ENCODE assay signal across 10 cellular contexts in the genomic region with DNA sequence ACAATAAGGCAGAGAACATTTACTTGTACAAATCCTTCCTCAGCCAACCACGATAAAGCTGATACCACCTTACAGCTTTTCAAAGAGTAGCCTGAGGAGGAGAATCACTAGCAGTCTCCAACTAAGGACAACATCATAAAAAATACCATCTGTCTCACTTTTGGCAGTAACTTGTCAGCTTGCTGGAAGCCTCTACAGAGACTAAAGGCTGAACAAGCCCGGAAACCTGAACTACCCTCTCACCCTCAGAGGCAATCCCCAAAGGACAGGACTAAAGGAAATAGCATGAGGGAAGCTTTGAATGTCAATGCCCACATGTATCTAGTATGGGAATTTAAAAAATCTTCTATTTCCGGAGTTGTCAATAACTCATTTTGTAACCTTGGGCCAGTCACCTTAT. TPM values are rescaled to one million over a fixed set of nuclear protein-coding genes. Genes with fewer than 3 reads are reported as not detected.
DNase-seq lines count a peak whose midpoint lies in the region; ATAC-seq lines count a peak whose summit lies in the region.
"Had no signal": no experiment of that assay in that cellular context is flagged by ENCODE, and none has a peak within 500 bp of the region (broad histone marks: within the 10 kb centered on the region; RNA-seq: fewer than 3 reads in every experiment).

No MANE protein-coding gene starts in this region.

- WGBS in mesenchymal stem cell = 35% methylated on average over 3 of the region's 3 CpGs

- peaks cover 17% of the 10 kb centered on the region for H3K36me3 Mint-ChIP-seq in CD4-positive, CD25-positive, alpha-beta regulatory T cell
- H3K36me3 Mint-ChIP-seq in activated CD8-positive, alpha-beta T cell treated with anti-CD3 and anti-CD28 coated beads, Interleukin-2, amount 10 ng/mL, durations not matched to agents 7 days and 5 days (ENCODE audit: low read depth) = peaks cover 61% of the 10 kb centered on the region

- H2BK5ac ChIP-seq in mesenchymal stem cell (ENCODE audit: low read depth, low read length, poor library complexity, severe bottlenecking) = no peak overlapping the region

- H2BK15ac ChIP-seq in mesenchymal stem cell (ENCODE audit: low read depth, poor library complexity, severe bottlenecking) = no peak overlapping the region

- H3K9me3 ChIP-seq in CD4-positive, CD25-positive, alpha-beta regulatory T cell (ENCODE audit: control insufficient read depth in 2 of 2, low read length in 2 of 2) = no peaks in the 10 kb centered on the region
- H3K9me3 ChIP-seq in HUES48 (ENCODE audit: control insufficient read depth, insufficient read depth, low read length) (no peaks in the 10 kb centered on the region), mesenchymal stem cell (ENCODE audit: control insufficient read depth, low read length) (no peaks in the 10 kb centered on the region)
- H3K9me3 ChIP-seq: right lobe of liver had no signal

- peak overlapping the region; percentile 22 to 58 (median 48) for H3K4me3 Mint-ChIP-seq in CD4-positive, CD25-positive, alpha-beta regulatory T cell
- H3K4me3 Mint-ChIP-seq in activated CD8-positive, alpha-beta T cell treated with anti-CD3 and anti-CD28 coated beads, Interleukin-2, amount 10 ng/mL, durations not matched to agents 7 days and 5 days = peak overlapping the region; percentile 52

- CTCF ChIA-PET in activated CD8-positive, alpha-beta T cell treated with anti-CD3 and anti-CD28 coated beads, Interleukin-2, amount 10 ng/mL, durations not matched to agents 7 days and 5 days (lab: Charles Lee) = interaction anchor here (0.9 to 3.9 kb wide), 7 partner anchors 10 to 386 kb away, joined by 3 to 41 read pairs (median 6); partner anchors contain the start of gene SRSF4

- peaks cover 48 to 69% (median 52%) of the 10 kb centered on the region in 4 donors for H3K4me1 Mint-ChIP-seq in CD4-positive, CD25-positive, alpha-beta regulatory T cell
- peaks cover 64% of the 10 kb centered on the region for H3K4me1 Mint-ChIP-seq in activated CD8-positive, alpha-beta T cell treated with anti-CD3 and anti-CD28 coated beads, Interleukin-2, amount 10 ng/mL, durations not matched to agents 7 days and 5 days (ENCODE audit: low read depth)

- H3K27ac Mint-ChIP-seq in CD4-positive, CD25-positive, alpha-beta regulatory T cell = peak overlapping the region; percentile 75 to 80 (median 75)
- peak overlapping the region; percentile 71 for H3K27ac Mint-ChIP-seq in activated CD8-positive, alpha-beta T cell treated with anti-CD3 and anti-CD28 coated beads, Interleukin-2, amount 10 ng/mL, durations not matched to agents 7 days and 5 days

- H3K18ac ChIP-seq in mesenchymal stem cell (ENCODE audit: low read depth in 1 of 2, low read length in 2 of 2) = no peak overlapping the region

- no peaks in the 10 kb centered on the region for H3K79me1 ChIP-seq in mesenchymal stem cell (replicated peaks; ENCODE audit: low read length, poor library complexity, severe bottlenecking)

- DNase-seq in CD4-positive, CD25-positive, alpha-beta regulatory T cell = no peak
- no peak for DNase-seq in activated CD8-positive, alpha-beta T cell treated with anti-CD3 and anti-CD28 coated beads, Interleukin-2, amount 10 ng/mL, durations not matched to agents 7 days and 5 days
- no peak for DNase-seq in mesenchymal stem cell
- no peak for DNase-seq in SK-N-DZ (ENCODE audit: low spot score)
- no peak for DNase-seq in Kasumi-1 (lab: John Stamatoyannopoulos, UW)
- DNase-seq: right lobe of liver; stimulated activated naive CD4-positive, alpha-beta T cell had no signal

- no peak overlapping the region for H2BK120ac ChIP-seq in mesenchymal stem cell (ENCODE audit: low read depth, low read length)

- no peak overlapping the region for H4K8ac ChIP-seq in mesenchymal stem cell (ENCODE audit: low read length)

- H3K27me3 Mint-ChIP-seq in CD4-positive, CD25-positive, alpha-beta regulatory T cell = no peaks in the 10 kb centered on the region
- H3K27me3 Mint-ChIP-seq in activated CD8-positive, alpha-beta T cell treated with anti-CD3 and anti-CD28 coated beads, Interleukin-2, amount 10 ng/mL, durations not matched to agents 7 days and 5 days (ENCODE audit: low read depth) = no peaks in the 10 kb centered on the region

- H3K4ac ChIP-seq in mesenchymal stem cell (ENCODE audit: low read depth in 1 of 2, low read length in 2 of 2) = no peak overlapping the region

- no peak overlapping the region for H3K4me2 ChIP-seq in mesenchymal stem cell (ENCODE audit: low read length, poor library complexity, severe bottlenecking)

- H2AK5ac ChIP-seq in mesenchymal stem cell (ENCODE audit: low read length, severe bottlenecking) = no peak overlapping the region

- peak overlapping the region; percentile 64 for H3K4me3 ChIP-seq in CD4-positive, CD25-positive, alpha-beta regulatory T cell (ENCODE audit: low read depth, low read length)
- H3K4me3 ChIP-seq in HUES48 (ENCODE audit: low read depth, low read length) = no peak overlapping the region
- H3K4me3 ChIP-seq in mesenchymal stem cell (ENCODE audit: insufficient read depth in 1 of 2, low read depth in 1 of 2, low read length in 2 of 2) = no peak overlapping the region
- H3K4me3 ChIP-seq: right lobe of liver had no signal

- H2BK12ac ChIP-seq in mesenchymal stem cell (ENCODE audit: low read length in 2 of 2) = no peak overlapping the region

- ATAC-seq in CD4-positive, CD25-positive, alpha-beta regulatory T cell (ENCODE audit: low read depth in 2 of 2) = no peak
- no peak for ATAC-seq in activated CD8-positive, alpha-beta T cell treated with anti-CD3 and anti-CD28 coated beads, Interleukin-2, amount 10 ng/mL, durations not matched to agents 7 days and 5 days
- ATAC-seq in GM19324 (IDR thresholded peaks at IDR 0.05; ENCODE audit: low FRiP score, unreplicated experiment) = no peak
- ATAC-seq in HG03521 (IDR thresholded peaks at IDR 0.05; ENCODE audit: unreplicated experiment) = no peak
- ATAC-seq: right lobe of liver had no signal

- H3K27ac ChIP-seq in CD4-positive, CD25-positive, alpha-beta regulatory T cell (ENCODE audit: insufficient read depth, low read length, poor library complexity, severe bottlenecking) = no peak overlapping the region
- H3K27ac ChIP-seq in HUES48 (ENCODE audit: low read depth, low read length) (peak overlapping the region; percentile 11), mesenchymal stem cell (ENCODE audit: low read length, poor library complexity, severe bottlenecking) (no peak overlapping the region)
- H3K27ac ChIP-seq: right lobe of liver had no signal

- no peak overlapping the region for H4K91ac ChIP-seq in mesenchymal stem cell (ENCODE audit: low read length)

- H2AFZ ChIP-seq in mesenchymal stem cell (ENCODE audit: low read depth, low read length) = no peak overlapping the region

- POLR2A ChIA-PET in activated CD8-positive, alpha-beta T cell treated with anti-CD3 and anti-CD28 coated beads, Interleukin-2, amount 10 ng/mL, durations not matched to agents 7 days and 5 days (lab: Charles Lee) = interaction anchor here (0.8 to 2.6 kb wide), 2 partner anchors 10 to 286 kb away, joined by 4 to 46 read pairs; partner anchors contain the start of gene SRSF4

- H3K4me1 ChIP-seq in CD4-positive, CD25-positive, alpha-beta regulatory T cell (ENCODE audit: control insufficient read depth, insufficient read depth, low read length, poor library complexity, severe bottlenecking) = peaks cover 41% of the 10 kb centered on the region
- H3K4me1 ChIP-seq in HUES48 (ENCODE audit: control insufficient read depth, insufficient read depth, low read length) = peaks cover 38% of the 10 kb centered on the region
- peaks cover 3% of the 10 kb centered on the region for H3K4me1 ChIP-seq in mesenchymal stem cell (ENCODE audit: control insufficient read depth, insufficient read depth, low read depth, low read length)

- H3K36me3 ChIP-seq in CD4-positive, CD25-positive, alpha-beta regulatory T cell (ENCODE audit: control insufficient read depth, insufficient read depth, low read length) = peaks cover 37% of the 10 kb centered on the region
- peaks cover 40% of the 10 kb centered on the region for H3K36me3 ChIP-seq in HUES48 (ENCODE audit: control insufficient read depth, insufficient read depth, low read length)
- peaks cover 9 to 35% of the 10 kb centered on the region in 2 experiments for H3K36me3 ChIP-seq in mesenchymal stem cell (ENCODE audit: control insufficient read depth in 1 of 2, insufficient read depth in 2 of 2, low read depth in 1 of 2, low read length in 2 of 2)

- H3K14ac ChIP-seq in mesenchymal stem cell (ENCODE audit: low read length in 2 of 2) = no peak overlapping the region

- H3K9me3 Mint-ChIP-seq in CD4-positive, CD25-positive, alpha-beta regulatory T cell = no peaks in the 10 kb centered on the region
- no peaks in the 10 kb centered on the region for H3K9me3 Mint-ChIP-seq in activated CD8-positive, alpha-beta T cell treated with anti-CD3 and anti-CD28 coated beads, Interleukin-2, amount 10 ng/mL, durations not matched to agents 7 days and 5 days (ENCODE audit: insufficient read depth)

- H3K9ac ChIP-seq in HUES48 (ENCODE audit: low read depth, low read length) = no peak overlapping the region
- peak overlapping the region; percentile 17 for H3K9ac ChIP-seq in mesenchymal stem cell (ENCODE audit: low read length)

- no peaks in the 10 kb centered on the region for H3K27me3 ChIP-seq in CD4-positive, CD25-positive, alpha-beta regulatory T cell (ENCODE audit: control insufficient read depth, insufficient read depth, low read length)
- H3K27me3 ChIP-seq in HUES48 (ENCODE audit: control insufficient read depth, insufficient read depth, low read length) = no peaks in the 10 kb centered on the region
- no peaks in the 10 kb centered on the region for H3K27me3 ChIP-seq in mesenchymal stem cell (ENCODE audit: control insufficient read depth in 1 of 2, insufficient read depth in 1 of 2, low read length in 2 of 2)
- H3K27me3 ChIP-seq: right lobe of liver had no signal

- H3K23ac ChIP-seq in mesenchymal stem cell (ENCODE audit: low read length in 2 of 2) = no peak overlapping the region

RNA-seq across cellular contexts. Expression of gene SRSF4, which starts 10.6 kb away (rescaled TPM):
- total RNA-seq in CD4-positive, CD25-positive, alpha-beta regulatory T cell = 108 TPM
- polyA plus RNA-seq in CD4-positive, CD25-positive, alpha-beta regulatory T cell = 10 to 100 TPM; 87.2 to 95.0 (median 92.6) TPM
- 100 to 1,000 TPM; 122 to 124 TPM for total RNA-seq in activated CD8-positive, alpha-beta T cell treated with anti-CD3 and anti-CD28 coated beads, Interleukin-2, amount 10 ng/mL, durations not matched to agents 7 days and 5 days
- 52.4 TPM for polyA plus RNA-seq in mesenchymal stem cell (2013, experiment 1 of 2)
- 51.7 TPM for polyA plus RNA-seq in mesenchymal stem cell (2013, experiment 2 of 2)
- 34.8 and 42.6 TPM in 2 replicates for polyA plus RNA-seq in SK-N-DZ (2014; cell fraction: cytosol; rRNA removed)
- 32.7 and 42.1 TPM in 2 replicates for polyA plus RNA-seq in SK-N-DZ (2014; cell fraction: nucleus; rRNA removed)

RNA-seq across cellular contexts. Expression of gene TMEM200B, which starts 47.4 kb away (rescaled TPM):
- not detected for total RNA-seq in CD4-positive, CD25-positive, alpha-beta regulatory T cell
- under 1 TPM in 1 of 4 donors, not detected in 3; 0.27 TPM for polyA plus RNA-seq in CD4-positive, CD25-positive, alpha-beta regulatory T cell
- not detected for total RNA-seq in activated CD8-positive, alpha-beta T cell treated with anti-CD3 and anti-CD28 coated beads, Interleukin-2, amount 10 ng/mL, durations not matched to agents 7 days and 5 days
- 4.3 TPM for polyA plus RNA-seq in mesenchymal stem cell (2013, experiment 1 of 2)
- 4.3 TPM for polyA plus RNA-seq in mesenchymal stem cell (2013, experiment 2 of 2)
- 1.7 and 2.3 TPM in 2 replicates for polyA plus RNA-seq in SK-N-DZ (2014; cell fraction: cytosol; rRNA removed)
- 12.3 and 12.4 TPM in 2 replicates for polyA plus RNA-seq in SK-N-DZ (2014; cell fraction: nucleus; rRNA removed)

RNA-seq across cellular contexts. Expression of gene MECR, which starts 59.6 kb away (rescaled TPM):
- total RNA-seq in CD4-positive, CD25-positive, alpha-beta regulatory T cell = 11.6 TPM
- 10 to 100 TPM; 10.1 to 16.3 (median 13.2) TPM for polyA plus RNA-seq in CD4-positive, CD25-positive, alpha-beta regulatory T cell
- 10 to 100 TPM; 23.5 to 26.4 TPM for total RNA-seq in activated CD8-positive, alpha-beta T cell treated with anti-CD3 and anti-CD28 coated beads, Interleukin-2, amount 10 ng/mL, durations not matched to agents 7 days and 5 days
- 17.2 TPM for polyA plus RNA-seq in mesenchymal stem cell (2013, experiment 1 of 2)
- polyA plus RNA-seq in mesenchymal stem cell (2013, experiment 2 of 2) = 18.3 TPM
- polyA plus RNA-seq in SK-N-DZ (2014; cell fraction: cytosol; rRNA removed) = 20.2 and 32.6 TPM in 2 replicates
- 19.5 and 31.2 TPM in 2 replicates for polyA plus RNA-seq in SK-N-DZ (2014; cell fraction: nucleus; rRNA removed)
